In genomic region chr5:140157032-140157781, GRCh38 we compare ENCODE assay signal across 8 cellular contexts. TPM values are rescaled to one million over a fixed set of nuclear protein-coding genes. Genes with fewer than 3 reads are reported as not detected.
DNase-seq lines count a peak whose midpoint lies in the region; ATAC-seq and TF ChIP-seq lines count a peak whose summit lies in the region.

No MANE protein-coding gene starts in this region.

- ATAC-seq in thoracic aorta (ENCODE audit: insufficient number of reproducible peaks, low FRiP score, low read depth) = peak; percentile 66

- 2 to 4% (median 2%) methylated on average over 30 of the region's 30 CpGs for WGBS in ovary, 3 donors

- H3K27ac ChIP-seq in ovary = no peak overlapping the region
- no peak overlapping the region for H3K27ac ChIP-seq in thoracic aorta

- no peaks in the 10 kb centered on the region for H3K36me3 Mint-ChIP-seq in activated naive CD4-positive, alpha-beta T cell treated with anti-CD3 and anti-CD28 coated beads for 36 hours (ENCODE audit: low read depth)
- H3K36me3 Mint-ChIP-seq in glutamatergic neuron (ENCODE audit: unreplicated experiment) = no peaks in the 10 kb centered on the region

- H3K9me3 ChIP-seq in HAP-1 = no peaks in the 10 kb centered on the region
- no peaks in the 10 kb centered on the region for H3K9me3 ChIP-seq in ovary
- H3K9me3 ChIP-seq in thoracic aorta = no peaks in the 10 kb centered on the region

- DNase-seq in G401 (ENCODE audit: low spot score) (peak; percentile 90), HAP-1 (ENCODE audit: low spot score in 2 of 2) (peak; percentile 87 to 94), M059J (ENCODE audit: low read depth) (peak; percentile 78), SK-MEL-5 (ENCODE audit: low read depth, low spot score) (peak; percentile 99), glutamatergic neuron (peak; percentile 93), ovary (peak; percentile 79 to 92 (median 91)), thoracic aorta (ENCODE audit: low spot score) (peak; percentile 64)
- DNase-seq in activated naive CD4-positive, alpha-beta T cell treated with anti-CD3 and anti-CD28 coated beads for 36 hours = peak; percentile 94

- H3K36me3 ChIP-seq in HAP-1 (replicated peaks) = no peaks in the 10 kb centered on the region
- no peaks in the 10 kb centered on the region for H3K36me3 ChIP-seq in ovary
- no peaks in the 10 kb centered on the region for H3K36me3 ChIP-seq in thoracic aorta

- H3K4me3 ChIP-seq in HAP-1 (peak overlapping the region; percentile 14), ovary (peak overlapping the region; percentile 14), thoracic aorta (peak overlapping the region; percentile 57)

- H3K9me3 Mint-ChIP-seq in activated naive CD4-positive, alpha-beta T cell treated with anti-CD3 and anti-CD28 coated beads for 36 hours = no peaks in the 10 kb centered on the region
- H3K9me3 Mint-ChIP-seq in glutamatergic neuron (ENCODE audit: unreplicated experiment) = peaks cover 1% of the 10 kb centered on the region

- H3K27me3 ChIP-seq in HAP-1 (ENCODE audit: low read depth) (no peaks in the 10 kb centered on the region), ovary (no peaks in the 10 kb centered on the region), thoracic aorta (replicated peaks; ENCODE audit: insufficient read depth) (no peaks in the 10 kb centered on the region)

- peaks cover 4% of the 10 kb centered on the region for H3K4me1 Mint-ChIP-seq in activated naive CD4-positive, alpha-beta T cell treated with anti-CD3 and anti-CD28 coated beads for 36 hours (ENCODE audit: low read depth)
- peaks cover 12% of the 10 kb centered on the region for H3K4me1 Mint-ChIP-seq in glutamatergic neuron (ENCODE audit: low read depth, unreplicated experiment)

- peak overlapping the region; percentile 42 for H3K4me3 Mint-ChIP-seq in activated naive CD4-positive, alpha-beta T cell treated with anti-CD3 and anti-CD28 coated beads for 36 hours
- peak overlapping the region; percentile 49 for H3K4me3 Mint-ChIP-seq in glutamatergic neuron (ENCODE audit: unreplicated experiment)

- TF ChIP-seq CTCF in glutamatergic neuron (IDR thresholded peaks at IDR 0.05; ENCODE audit: partially characterized antibody, unreplicated experiment) (peak; percentile 84), ovary (IDR thresholded peaks at IDR 0.05) (peak; percentile 83 to 89 (median 89)), thoracic aorta (IDR thresholded peaks at IDR 0.05) (peak; percentile 88)

- H3K27me3 Mint-ChIP-seq in activated naive CD4-positive, alpha-beta T cell treated with anti-CD3 and anti-CD28 coated beads for 36 hours (ENCODE audit: low read depth) = no peaks in the 10 kb centered on the region
- H3K27me3 Mint-ChIP-seq in glutamatergic neuron (ENCODE audit: unreplicated experiment) = peaks cover 2% of the 10 kb centered on the region

- CTCF ChIA-PET in activated naive CD4-positive, alpha-beta T cell treated with anti-CD3 and anti-CD28 coated beads for 36 hours (lab: Charles Lee) = interaction anchor here (0.6 to 8.7 kb wide), 8 partner anchors 12 to 982 kb away, joined by 3 to 79 read pairs (median 6); no protein-coding TSS in a partner anchor

- no peak for TF ChIP-seq POLR2A in ovary (IDR thresholded peaks at IDR 0.05)

- intact Hi-C loops in activated naive CD4-positive, alpha-beta T cell treated with anti-CD3 and anti-CD28 coated beads for 36 hours (cut with micrococcal nuclease) = loop anchor here (1.0 to 10.0 kb wide), 8 partner anchors 13 to 382 kb away; partner anchors contain the start of gene NRG2
- intact Hi-C loops in ovary (cut with DNase I) = loop anchor here (2.0 to 10.0 kb wide), 3 partner anchors 84 to 372 kb away; no protein-coding TSS in a partner anchor

- TF ChIP-seq EP300 in ovary (IDR thresholded peaks at IDR 0.05) = no peak

- no peak overlapping the region for H3K27ac Mint-ChIP-seq in activated naive CD4-positive, alpha-beta T cell treated with anti-CD3 and anti-CD28 coated beads for 36 hours
- H3K27ac Mint-ChIP-seq in glutamatergic neuron (ENCODE audit: unreplicated experiment) = no peak overlapping the region

- peaks cover 6% of the 10 kb centered on the region for H3K4me1 ChIP-seq in HAP-1
- no peaks in the 10 kb centered on the region for H3K4me1 ChIP-seq in ovary (ENCODE audit: insufficient read depth)
- H3K4me1 ChIP-seq in thoracic aorta (ENCODE audit: control insufficient read depth in 1 of 2, low read depth in 2 of 2) = peaks cover 3 to 5% of the 10 kb centered on the region in 2 donors

- in situ Hi-C loops in G401 (cut with HindIII; ENCODE audit: low sequenced_read_pairs) (no loop called here), HAP-1 (cut with MboI; ENCODE audit: low sequenced_read_pairs) (loop anchor here (5.0 kb wide), 1 partner anchor 370 kb away; no protein-coding TSS in a partner anchor), SK-MEL-5 (cut with HindIII; ENCODE audit: low pct_unique_long_range_greater_than_20kb, low sequenced_read_pairs) (no loop called here)

RNA-seq across cellular contexts. Expression of gene CYSTM1, which starts 17.8 kb away (rescaled TPM):
- 46.1 and 53.8 TPM in 2 replicates for total RNA-seq in G401 (2014; rRNA removed; shearing (Covaris generic))
- 43.6 and 45.0 TPM in 2 replicates for total RNA-seq in M059J (2014; rRNA removed; shearing (Covaris generic))
- 182 and 186 TPM in 2 replicates for total RNA-seq in SK-MEL-5 (2014; rRNA removed; shearing (Covaris generic))
- polyA plus RNA-seq in SK-MEL-5 (2015; cell fraction: cytosol; rRNA removed) = 175 and 190 TPM in 2 replicates
- 14.5 and 28.8 TPM in 2 replicates for polyA plus RNA-seq in SK-MEL-5 (2015; cell fraction: nucleus; rRNA removed)
- total RNA-seq in activated naive CD4-positive, alpha-beta T cell treated with anti-CD3 and anti-CD28 coated beads for 36 hours = 10 to 100 TPM; 22.3 to 25.1 TPM
- 37.4 TPM for total RNA-seq in glutamatergic neuron (ENCODE audit: unreplicated experiment)
- total RNA-seq in ovary = 100 to 1,000 TPM in 1 of 7 donors, 10 to 100 TPM in 6; 24.6 to 143 (median 40.6) TPM
- 10 to 100 TPM; 34.1 to 35.4 TPM for polyA plus RNA-seq in ovary
- 10 to 100 TPM; 64.9 to 89.5 TPM for total RNA-seq in thoracic aorta

RNA-seq across cellular contexts. Expression of gene IGIP, which starts 31.5 kb away (rescaled TPM):
- total RNA-seq in G401 (2014; rRNA removed; shearing (Covaris generic)) = 0.24 and 0.68 TPM in 2 replicates
- total RNA-seq in M059J (2014; rRNA removed; shearing (Covaris generic)) = 1.6 and 1.8 TPM in 2 replicates
- 1.9 and 2.0 TPM in 2 replicates for total RNA-seq in SK-MEL-5 (2014; rRNA removed; shearing (Covaris generic))
- polyA plus RNA-seq in SK-MEL-5 (2015; cell fraction: cytosol; rRNA removed) = 1.5 and 1.6 TPM in 2 replicates
- 13.3 and 14.3 TPM in 2 replicates for polyA plus RNA-seq in SK-MEL-5 (2015; cell fraction: nucleus; rRNA removed)
- 1 to 10 TPM; 1.4 to 1.6 TPM for total RNA-seq in activated naive CD4-positive, alpha-beta T cell treated with anti-CD3 and anti-CD28 coated beads for 36 hours
- total RNA-seq in glutamatergic neuron (ENCODE audit: unreplicated experiment) (0.98 TPM), ovary (10 to 100 TPM in 6 of 7 donors, 1 to 10 TPM in 1; 8.6 to 17.3 (median 15.5) TPM), thoracic aorta (10 to 100 TPM; 24.2 to 25.9 TPM)
- polyA plus RNA-seq in ovary = 1 to 10 TPM; 6.8 to 8.8 TPM

RNA-seq across cellular contexts. Expression of gene PURA, which starts 43.3 kb away (rescaled TPM):
- total RNA-seq in G401 (2014; rRNA removed; shearing (Covaris generic)) = 8.0 and 9.7 TPM in 2 replicates
- 5.2 and 7.8 TPM in 2 replicates for total RNA-seq in M059J (2014; rRNA removed; shearing (Covaris generic))
- total RNA-seq in SK-MEL-5 (2014; rRNA removed; shearing (Covaris generic)) = 8.0 and 9.6 TPM in 2 replicates
- 4.6 and 5.4 TPM in 2 replicates for polyA plus RNA-seq in SK-MEL-5 (2015; cell fraction: cytosol; rRNA removed)
- polyA plus RNA-seq in SK-MEL-5 (2015; cell fraction: nucleus; rRNA removed) = 9.4 and 9.8 TPM in 2 replicates
- 10 to 100 TPM in 1 of 2 experiments, 1 to 10 TPM in 1; 9.0 to 10.3 TPM for total RNA-seq in activated naive CD4-positive, alpha-beta T cell treated with anti-CD3 and anti-CD28 coated beads for 36 hours
- 4.1 TPM for total RNA-seq in glutamatergic neuron (ENCODE audit: unreplicated experiment)
- 10 to 100 TPM; 19.5 to 35.5 (median 29.8) TPM for total RNA-seq in ovary
- polyA plus RNA-seq in ovary = 10 to 100 TPM in 1 of 2 donors, 1 to 10 TPM in 1; 6.3 to 11.0 TPM
- 10 to 100 TPM; 41.6 to 44.3 TPM for total RNA-seq in thoracic aorta
